Comparison of ENCODE assay signal across 14 cellular contexts in the genomic region with DNA sequence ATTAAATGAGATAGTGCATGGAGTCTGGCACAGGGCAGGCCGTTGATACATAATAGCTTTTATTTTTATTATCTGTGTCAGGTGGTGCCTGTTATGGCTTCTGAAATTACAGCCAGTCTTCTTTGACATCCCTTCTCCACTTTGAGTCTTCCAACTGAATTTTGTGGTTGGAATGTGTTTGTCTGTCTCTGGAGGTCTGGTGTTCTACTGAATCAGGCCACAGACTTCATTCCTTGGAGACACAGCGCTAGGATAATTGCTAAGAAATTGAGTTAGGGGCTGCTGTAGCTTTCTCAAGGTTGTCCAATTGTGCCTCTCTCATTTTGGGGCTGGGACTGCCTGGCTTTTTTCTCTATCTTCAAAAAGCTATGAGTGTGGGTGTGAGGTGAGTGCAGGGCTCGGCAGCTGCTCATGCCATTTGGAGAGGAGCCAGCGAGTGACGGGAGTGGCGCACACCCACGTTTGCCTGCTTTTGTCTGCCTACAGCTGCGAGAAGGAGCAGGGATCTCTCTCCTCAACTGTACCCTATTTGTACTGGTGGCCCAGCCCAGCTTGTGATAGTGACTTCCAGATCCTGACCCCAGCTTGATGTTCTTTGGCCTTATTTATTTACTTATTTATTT. TPM values are rescaled to one million over a fixed set of nuclear protein-coding genes. Genes with fewer than 3 reads are reported as not detected.
DNase-seq lines count a peak whose midpoint lies in the region; ATAC-seq and TF ChIP-seq lines count a peak whose summit lies in the region.
"Had no signal": no experiment of that assay in that cellular context is flagged by ENCODE, and none has a peak within 500 bp of the region (broad histone marks: within the 10 kb centered on the region; RNA-seq: fewer than 3 reads in every experiment).

No MANE protein-coding gene starts in this region.

- H3K27me3 ChIP-seq in GM23338 (ENCODE audit: insufficient read depth), result no peaks in the 10 kb centered on the region
- no peaks in the 10 kb centered on the region for H3K27me3 ChIP-seq in ovary
- H3K27me3 ChIP-seq: adrenal gland, BLaER1 had no signal

- peaks cover 4% of the 10 kb centered on the region for H3K27me3 Mint-ChIP-seq in GM23338 (ENCODE audit: insufficient read depth, low read depth, poor library complexity)

- no peaks in the 10 kb centered on the region for H3F3A ChIP-seq in GM23338 (replicated peaks; ENCODE audit: low read depth)

- no peaks in the 10 kb centered on the region for H3K36me3 Mint-ChIP-seq in GM23338 (ENCODE audit: low read depth)

- TF ChIP-seq CTCF in GM23338 (conservative IDR thresholded peaks at IDR 0.05; ENCODE audit: low read depth in 2 of 2) (no peak), ovary (IDR thresholded peaks at IDR 0.05) (no peak)

- H3K36me3 ChIP-seq in GM23338 (ENCODE audit: insufficient read depth) (no peaks in the 10 kb centered on the region), ovary (no peaks in the 10 kb centered on the region)
- H3K36me3 ChIP-seq: adrenal gland, BLaER1, heart right ventricle had no signal

- intact Hi-C loops in ovary (cut with DNase I), result no loop called here

- no peaks in the 10 kb centered on the region for H3K4me1 Mint-ChIP-seq in GM23338

- WGBS in ovary, 3 donors, result 10 to 27% (median 21%) methylated on average over 8 of the region's 8 CpGs

- H3K4me3 ChIP-seq in GM23338, result no peak overlapping the region
- no peak overlapping the region for H3K4me3 ChIP-seq in ovary
- H3K4me3 ChIP-seq: adrenal gland, BLaER1, heart right ventricle had no signal

- H2AFZ ChIP-seq in GM23338, result peak overlapping the region; percentile 80

- no peak overlapping the region for H3K27ac Mint-ChIP-seq in GM23338

- H3K9me3 Mint-ChIP-seq in GM23338, result no peaks in the 10 kb centered on the region

- ATAC-seq in GM23338 (no peak), GM21576 (IDR thresholded peaks at IDR 0.05; ENCODE audit: unreplicated experiment) (no peak)
- ATAC-seq in activated CD4-positive, CD25-positive, alpha-beta regulatory T cell treated with anti-CD3 and anti-CD28 coated beads, Interleukin-2, amount 50 U/mL, for 24 hours, result no peak
- ATAC-seq: heart right ventricle had no signal

- H3K4me1 ChIP-seq in GM23338 (ENCODE audit: insufficient read depth) (no peaks in the 10 kb centered on the region), ovary (ENCODE audit: insufficient read depth) (no peaks in the 10 kb centered on the region)
- H3K4me1 ChIP-seq: adrenal gland, BLaER1, heart right ventricle had no signal

- TF ChIP-seq POLR2A in ovary (IDR thresholded peaks at IDR 0.05), result no peak

- H3K27ac ChIP-seq in GM23338 (ENCODE audit: low read depth), result no peak overlapping the region
- no peak overlapping the region for H3K27ac ChIP-seq in ovary
- H3K27ac ChIP-seq: adrenal gland, BLaER1, heart right ventricle had no signal

- no peaks in the 10 kb centered on the region for H3K9me3 ChIP-seq in ovary
- H3K9me3 ChIP-seq: adrenal gland had no signal

- DNase-seq in GM23338 (ENCODE audit: low spot score) (no peak), NCI-H2107 (lab: John Stamatoyannopoulos, UW) (peak; percentile 47), SW480 (ENCODE audit: low spot score) (peak; percentile 56), ovary (peak; percentile 19 to 55 (median 44)), cortex of kidney (lab: John Stamatoyannopoulos, UW) (no peak)
- no peak for DNase-seq in activated naive CD4-positive, alpha-beta T cell treated with anti-CD3 and anti-CD28 coated beads, Interleukin-2, amount 50 U/mL, for 16 hours
- DNase-seq: activated CD4-positive, alpha-beta T cell treated with anti-CD3 and anti-CD28 coated beads, Interleukin-2, amount 50 U/mL, for 4 hours; erythroblast; heart right ventricle; kidney glomerular epithelial cell had no signal

- no peak overlapping the region for H3K4me3 Mint-ChIP-seq in GM23338

- H3K4me2 ChIP-seq in GM23338, result no peak overlapping the region
- H3K4me2 ChIP-seq: BLaER1 had no signal

- no peaks in the 10 kb centered on the region for H3K9me2 ChIP-seq in GM23338 (ENCODE audit: insufficient read depth)

- no peaks in the 10 kb centered on the region for H3K79me2 ChIP-seq in GM23338 (replicated peaks; ENCODE audit: insufficient read depth)

- no peaks in the 10 kb centered on the region; the same call in 1 of the 2 replicates for H4K20me1 ChIP-seq in GM23338 (replicated peaks; ENCODE audit: insufficient read depth)
- H4K20me1 ChIP-seq: BLaER1 had no signal

- no peak for TF ChIP-seq EP300 in ovary (IDR thresholded peaks at IDR 0.05)

TF ChIP-seq in GM23338, 12 proteins besides CTCF, POLR2A, EP300 and RAD21 (continues in another document):
- TF ChIP-seq EZH2phosphoT487 (IDR thresholded peaks at IDR 0.05; ENCODE audit: unreplicated experiment) (no peak), CREB1 (CRISPR knock-in tag; IDR thresholded peaks at IDR 0.05; ENCODE audit: low read depth) (no peak)
- TF ChIP-seq, protein P1, sequence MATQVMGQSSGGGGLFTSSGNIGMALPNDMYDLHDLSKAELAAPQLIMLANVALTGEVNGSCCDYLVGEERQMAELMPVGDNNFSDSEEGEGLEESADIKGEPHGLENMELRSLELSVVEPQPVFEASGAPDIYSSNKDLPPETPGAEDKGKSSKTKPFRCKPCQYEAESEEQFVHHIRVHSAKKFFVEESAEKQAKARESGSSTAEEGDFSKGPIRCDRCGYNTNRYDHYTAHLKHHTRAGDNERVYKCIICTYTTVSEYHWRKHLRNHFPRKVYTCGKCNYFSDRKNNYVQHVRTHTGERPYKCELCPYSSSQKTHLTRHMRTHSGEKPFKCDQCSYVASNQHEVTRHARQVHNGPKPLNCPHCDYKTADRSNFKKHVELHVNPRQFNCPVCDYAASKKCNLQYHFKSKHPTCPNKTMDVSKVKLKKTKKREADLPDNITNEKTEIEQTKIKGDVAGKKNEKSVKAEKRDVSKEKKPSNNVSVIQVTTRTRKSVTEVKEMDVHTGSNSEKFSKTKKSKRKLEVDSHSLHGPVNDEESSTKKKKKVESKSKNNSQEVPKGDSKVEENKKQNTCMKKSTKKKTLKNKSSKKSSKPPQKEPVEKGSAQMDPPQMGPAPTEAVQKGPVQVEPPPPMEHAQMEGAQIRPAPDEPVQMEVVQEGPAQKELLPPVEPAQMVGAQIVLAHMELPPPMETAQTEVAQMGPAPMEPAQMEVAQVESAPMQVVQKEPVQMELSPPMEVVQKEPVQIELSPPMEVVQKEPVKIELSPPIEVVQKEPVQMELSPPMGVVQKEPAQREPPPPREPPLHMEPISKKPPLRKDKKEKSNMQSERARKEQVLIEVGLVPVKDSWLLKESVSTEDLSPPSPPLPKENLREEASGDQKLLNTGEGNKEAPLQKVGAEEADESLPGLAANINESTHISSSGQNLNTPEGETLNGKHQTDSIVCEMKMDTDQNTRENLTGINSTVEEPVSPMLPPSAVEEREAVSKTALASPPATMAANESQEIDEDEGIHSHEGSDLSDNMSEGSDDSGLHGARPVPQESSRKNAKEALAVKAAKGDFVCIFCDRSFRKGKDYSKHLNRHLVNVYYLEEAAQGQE (IDR thresholded peaks at IDR 0.05; ENCODE audit: unreplicated experiment), result no peak

RNA-seq across cellular contexts. Expression of a gene that starts 49.8 kb away (rescaled TPM):
- total RNA-seq in GM23338 (2014; rRNA removed; shearing (Covaris generic)), result 7.5 and 8.5 TPM in 2 replicates
- polyA plus RNA-seq in GM23338 (2016; fragmentation: Nextera tagmentation; extraction: Ambion mirVana), result 2.2 and 2.7 TPM in 2 replicates
- 1 to 10 TPM in 6 of 7 donors, under 1 TPM in 1; 0.69 to 5.9 (median 3.6) TPM for total RNA-seq in ovary
- 1 to 10 TPM; 2.1 to 2.2 TPM for polyA plus RNA-seq in ovary

Comparison
In these comparisons a context has a peak if more than half of its experiments do, and no peak if none do; other contexts are left out.
1. DNase-seq: peak in NCI-H2107 (single experiment), SW480 (single experiment) and ovary (5 of 5); none in GM23338 (single experiment), activated naive CD4-positive, alpha-beta T cell treated with anti-CD3 and anti-CD28 coated beads, Interleukin-2, amount 50 U/mL, for 16 hours (single experiment) and cortex of kidney (single experiment).